ENCODE assay signal across 9 cellular contexts in the genomic region with DNA sequence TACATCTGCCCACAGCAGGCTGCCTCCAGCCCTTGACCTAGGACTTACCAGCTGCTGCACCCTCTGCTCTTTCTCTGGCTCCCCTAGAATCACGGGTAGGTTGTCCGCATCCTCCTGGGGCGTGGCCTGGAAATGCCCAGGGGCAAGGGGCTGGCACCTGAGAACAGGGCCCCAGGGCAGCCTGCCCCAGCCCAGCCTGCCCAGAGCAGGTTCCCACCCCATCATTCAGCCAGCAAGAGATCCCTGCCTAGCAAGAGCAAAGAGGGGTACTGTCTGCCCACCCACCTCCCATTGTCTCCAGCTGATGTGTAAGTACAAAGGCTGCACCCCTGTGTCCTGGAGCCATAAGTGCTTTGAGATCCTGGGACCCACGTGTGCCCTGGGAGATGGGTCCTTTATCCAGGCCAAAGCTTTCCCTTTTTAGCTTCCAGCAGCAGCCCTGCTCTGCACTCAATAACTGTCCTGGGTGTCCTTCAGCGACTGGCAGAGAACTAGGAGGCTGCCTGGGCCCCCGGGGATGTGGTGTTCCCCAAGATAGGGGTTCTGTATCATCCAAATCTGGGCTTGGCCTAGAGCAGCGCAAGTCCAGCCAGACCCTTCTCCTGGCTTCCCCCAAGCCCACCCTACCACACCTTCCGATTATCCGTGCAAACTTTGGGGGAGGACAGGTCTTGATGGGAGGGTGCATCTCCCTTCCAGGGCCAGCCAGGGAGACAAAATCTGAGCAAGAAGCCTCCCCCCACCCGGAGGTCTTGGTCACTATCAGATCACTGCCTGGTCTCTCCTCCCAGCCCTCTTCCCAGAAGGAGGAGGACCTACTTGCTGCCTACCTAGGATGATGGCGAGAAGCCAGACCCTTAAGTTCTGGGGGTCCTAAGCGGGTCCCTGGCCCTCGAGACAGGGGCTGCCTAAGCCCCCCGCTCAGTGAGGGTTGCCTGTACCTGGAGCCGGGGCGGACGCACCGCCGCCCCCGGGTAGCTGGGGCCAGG. TPM values are rescaled to one million over a fixed set of nuclear protein-coding genes. Genes with fewer than 3 reads are reported as not detected.
DNase-seq lines count a peak whose midpoint lies in the region; ATAC-seq and TF ChIP-seq lines count a peak whose summit lies in the region.
"Had no signal": no experiment of that assay in that cellular context is flagged by ENCODE, and none has a peak within 500 bp of the region (broad histone marks: within the 10 kb centered on the region; RNA-seq: fewer than 3 reads in every experiment).

No MANE protein-coding gene starts in this region.

- peaks cover 32% of the 10 kb centered on the region for H3K4me1 Mint-ChIP-seq in activated CD4-positive, alpha-beta T cell treated with anti-CD3 and anti-CD28 coated beads, Interleukin-2, amount 10 ng/mL, durations not matched to agents 24 days and 14 days
- H3K4me1 Mint-ChIP-seq in central memory CD8-positive, alpha-beta T cell, result peaks cover 39% of the 10 kb centered on the region

- no peak overlapping the region for H2BK120ac ChIP-seq in mesendoderm (ENCODE audit: low read depth, low read length)

- no peaks in the 10 kb centered on the region for H3K27me3 ChIP-seq in mesendoderm (ENCODE audit: insufficient read depth, low read length, poor library complexity)
- no peaks in the 10 kb centered on the region for H3K27me3 ChIP-seq in thyroid gland

- no CpG with 5 or more reads among the region's 20 CpGs for WGBS in mesendoderm (ENCODE audit: extremely low coverage, insufficient coverage, low lambda C conversion rate)
- 26 to 53% methylated on average over 7 to 19 of the region's 20 CpGs for WGBS in thyroid gland, 2 donors

- H3K4me1 ChIP-seq in mesendoderm (ENCODE audit: control insufficient read depth, low read depth, low read length) (no peaks in the 10 kb centered on the region), thyroid gland (peaks cover 8 to 16% of the 10 kb centered on the region in 2 donors)

- peak overlapping the region; percentile 72 for H3K4me2 ChIP-seq in mesendoderm (ENCODE audit: low read length)

- intact Hi-C loops in activated CD4-positive, alpha-beta T cell treated with anti-CD3 and anti-CD28 coated beads, Interleukin-2, amount 10 ng/mL, durations not matched to agents 24 days and 14 days (cut with micrococcal nuclease), result no loop called here
- intact Hi-C loops in thyroid gland (cut with DNase I), result loop anchor here (10.0 kb wide), 1 partner anchor 51 kb away; no protein-coding TSS in a partner anchor

- TF ChIP-seq CTCF in thyroid gland (IDR thresholded peaks at IDR 0.05), result no peak

- H3K4me3 ChIP-seq in mesendoderm (ENCODE audit: low read length), result no peak overlapping the region
- peak overlapping the region; percentile 37 to 66 (median 51) for H3K4me3 ChIP-seq in thyroid gland (replicated peaks in 1 of 3)

- peak overlapping the region; percentile 57 for H3K9ac ChIP-seq in mesendoderm (ENCODE audit: low read length)

- H3K27ac ChIP-seq in mesendoderm (ENCODE audit: low read depth, low read length), result no peak overlapping the region
- peak overlapping the region in 1 of 3 donors; percentile 23 for H3K27ac ChIP-seq in thyroid gland

- peak overlapping the region; percentile 92 for H3K56ac ChIP-seq in mesendoderm (ENCODE audit: low read length)

- no peak overlapping the region for H2BK15ac ChIP-seq in mesendoderm (replicated peaks; ENCODE audit: low read depth)

- no peak overlapping the region for H2AK5ac ChIP-seq in mesendoderm (ENCODE audit: low read length)

- no peaks in the 10 kb centered on the region for H3K27me3 Mint-ChIP-seq in activated CD4-positive, alpha-beta T cell treated with anti-CD3 and anti-CD28 coated beads, Interleukin-2, amount 10 ng/mL, durations not matched to agents 24 days and 14 days
- H3K27me3 Mint-ChIP-seq in central memory CD8-positive, alpha-beta T cell, result no peaks in the 10 kb centered on the region

- H3K79me1 ChIP-seq in mesendoderm (ENCODE audit: low read length), result no peaks in the 10 kb centered on the region

- no peak overlapping the region for H2BK5ac ChIP-seq in mesendoderm (ENCODE audit: low read length)

- peaks cover 30% of the 10 kb centered on the region for H3K36me3 Mint-ChIP-seq in activated CD4-positive, alpha-beta T cell treated with anti-CD3 and anti-CD28 coated beads, Interleukin-2, amount 10 ng/mL, durations not matched to agents 24 days and 14 days (ENCODE audit: low read depth)
- H3K36me3 Mint-ChIP-seq in central memory CD8-positive, alpha-beta T cell (ENCODE audit: insufficient read depth), result peaks cover 53% of the 10 kb centered on the region

- no peaks in the 10 kb centered on the region for H3K9me3 Mint-ChIP-seq in activated CD4-positive, alpha-beta T cell treated with anti-CD3 and anti-CD28 coated beads, Interleukin-2, amount 10 ng/mL, durations not matched to agents 24 days and 14 days
- H3K9me3 Mint-ChIP-seq in central memory CD8-positive, alpha-beta T cell, result no peaks in the 10 kb centered on the region

- no peak overlapping the region for H3K4me3 Mint-ChIP-seq in activated CD4-positive, alpha-beta T cell treated with anti-CD3 and anti-CD28 coated beads, Interleukin-2, amount 10 ng/mL, durations not matched to agents 24 days and 14 days
- H3K4me3 Mint-ChIP-seq in central memory CD8-positive, alpha-beta T cell, result no peak overlapping the region

- H3K4ac ChIP-seq in mesendoderm (ENCODE audit: low read depth, low read length), result no peak overlapping the region

- no peak overlapping the region for H4K5ac ChIP-seq in mesendoderm (ENCODE audit: low read length)

- H3K36me3 ChIP-seq in mesendoderm (ENCODE audit: control insufficient read depth, insufficient read depth, low read length) (no peaks in the 10 kb centered on the region), thyroid gland (no peaks in the 10 kb centered on the region)

- H3K9me3 ChIP-seq in thyroid gland, result no peaks in the 10 kb centered on the region

- peak overlapping the region; percentile 34 for H3K18ac ChIP-seq in mesendoderm (ENCODE audit: low read length)

- H3K27ac Mint-ChIP-seq in activated CD4-positive, alpha-beta T cell treated with anti-CD3 and anti-CD28 coated beads, Interleukin-2, amount 10 ng/mL, durations not matched to agents 24 days and 14 days, result peak overlapping the region; percentile 34
- peak overlapping the region; percentile 94 for H3K27ac Mint-ChIP-seq in central memory CD8-positive, alpha-beta T cell (ENCODE audit: low read depth)

- TF ChIP-seq POLR2A in thyroid gland (IDR thresholded peaks at IDR 0.05), result no peak

- no peak for DNase-seq in activated CD4-positive, alpha-beta T cell treated with anti-CD3 and anti-CD28 coated beads, Interleukin-2, amount 10 ng/mL, durations not matched to agents 24 days and 14 days
- no peak for DNase-seq in activated CD4-positive, alpha-beta T cell treated with anti-CD3 and anti-CD28 coated beads for 48 hours
- no peak for DNase-seq in central memory CD8-positive, alpha-beta T cell (ENCODE audit: low spot score in 2 of 2)
- no peak for DNase-seq in mesendoderm
- DNase-seq in thyroid gland, result no peak
- no peak for DNase-seq in middle frontal gyrus (ENCODE audit: extremely low spot score, low spot score)
- DNase-seq: activated effector memory CD4-positive, alpha-beta T cell treated with anti-CD3 and anti-CD28 coated beads, Interleukin-2, amount 50 U/mL, for 16 hours had no signal

- H3K79me2 ChIP-seq in mesendoderm (ENCODE audit: control insufficient read depth, insufficient read depth, low read length), result no peaks in the 10 kb centered on the region

- ATAC-seq in central memory CD8-positive, alpha-beta T cell (replicated peaks; ENCODE audit: extremely low read depth, poor library complexity, severe bottlenecking), result no peak
- no peak for ATAC-seq in GM19397 (IDR thresholded peaks at IDR 0.05; ENCODE audit: unreplicated experiment)
- ATAC-seq in GM21825 (IDR thresholded peaks at IDR 0.05; ENCODE audit: unreplicated experiment), result no peak

- H4K8ac ChIP-seq in mesendoderm (ENCODE audit: low read depth, low read length), result no peak overlapping the region

- H3K23ac ChIP-seq in mesendoderm (ENCODE audit: low read length), result peak overlapping the region; percentile 50

RNA-seq across cellular contexts. Expression of a gene that starts 4.9 kb away (rescaled TPM):
- total RNA-seq in activated CD4-positive, alpha-beta T cell treated with anti-CD3 and anti-CD28 coated beads, Interleukin-2, amount 10 ng/mL, durations not matched to agents 24 days and 14 days, result 22.6 and 23.6 TPM in 2 replicates
- 0.93 TPM for polyA plus RNA-seq in mesendoderm (2013, experiment 1 of 2)
- polyA plus RNA-seq in mesendoderm (2013, experiment 2 of 2), result 0.78 TPM
- total RNA-seq in thyroid gland, result 10 to 100 TPM; 19.5 to 35.4 (median 22.1) TPM

RNA-seq across cellular contexts. Expression of a gene that starts 28.3 kb away (rescaled TPM):
- 139 and 143 TPM in 2 replicates for total RNA-seq in activated CD4-positive, alpha-beta T cell treated with anti-CD3 and anti-CD28 coated beads, Interleukin-2, amount 10 ng/mL, durations not matched to agents 24 days and 14 days
- polyA plus RNA-seq in mesendoderm (2013, experiment 1 of 2), result 97.5 TPM
- 99.4 TPM for polyA plus RNA-seq in mesendoderm (2013, experiment 2 of 2)
- 10 to 100 TPM; 38.2 to 56.3 (median 44.2) TPM for total RNA-seq in thyroid gland

RNA-seq across cellular contexts. Expression of a gene that starts 43.0 kb away (rescaled TPM):
- total RNA-seq in activated CD4-positive, alpha-beta T cell treated with anti-CD3 and anti-CD28 coated beads, Interleukin-2, amount 10 ng/mL, durations not matched to agents 24 days and 14 days, result not detected in 2 replicates
- polyA plus RNA-seq in mesendoderm (2013, experiment 1 of 2), result 0.03 TPM
- 0.08 TPM for polyA plus RNA-seq in mesendoderm (2013, experiment 2 of 2)
- total RNA-seq in thyroid gland, result under 1 TPM in 2 of 4 donors, not detected in 2; 0.24 to 0.45 TPM
